Comparison of ENCODE assay signal across 1 cellular context in the genomic region with DNA sequence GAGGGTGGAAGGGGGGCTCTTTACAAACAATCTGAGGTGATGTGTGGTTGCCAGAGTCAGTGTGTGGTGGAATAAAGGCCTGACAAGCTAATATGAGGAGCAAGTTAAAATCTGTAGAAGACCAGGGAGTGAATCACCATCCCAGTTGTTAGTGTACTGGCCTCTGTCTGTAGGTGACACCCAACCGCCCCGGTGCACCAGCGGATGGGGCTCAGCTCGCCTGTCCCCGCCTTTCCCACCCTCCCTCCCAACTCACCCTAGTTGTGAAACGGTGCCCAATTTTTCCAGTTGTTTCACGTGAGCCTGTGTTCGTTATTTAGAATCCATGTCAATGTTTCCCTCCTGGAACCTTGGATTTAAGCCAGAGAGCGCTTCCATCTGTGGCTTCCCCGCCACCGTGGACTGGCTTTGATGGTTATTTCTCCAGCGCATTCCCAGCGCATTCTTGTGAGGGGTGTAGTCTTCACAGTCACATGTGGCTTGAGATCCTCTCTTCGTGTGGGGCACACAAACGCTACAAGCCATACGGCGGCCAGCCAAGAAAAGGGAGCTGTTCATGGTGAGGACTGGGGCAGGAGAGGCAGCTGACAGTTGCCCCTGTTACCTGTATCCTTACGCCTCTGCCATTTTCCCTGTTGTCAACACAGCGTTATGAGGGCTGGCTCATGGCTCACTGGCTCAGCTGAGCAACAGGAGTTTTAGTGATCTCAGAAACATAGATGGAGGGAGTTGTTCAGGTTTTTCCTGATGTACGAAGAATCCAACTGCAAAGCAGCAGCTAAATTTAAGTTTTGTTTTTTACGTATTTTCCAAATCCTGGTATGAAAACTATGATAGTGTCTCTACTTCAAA.
TF ChIP-seq lines count a peak whose summit lies in the region.

No MANE protein-coding gene starts in this region.

TF ChIP-seq in K562, 482 proteins besides CTCF, POLR2A, EP300 and RAD21 (continued from another document and continues in another):
- TF ChIP-seq, protein P1, sequence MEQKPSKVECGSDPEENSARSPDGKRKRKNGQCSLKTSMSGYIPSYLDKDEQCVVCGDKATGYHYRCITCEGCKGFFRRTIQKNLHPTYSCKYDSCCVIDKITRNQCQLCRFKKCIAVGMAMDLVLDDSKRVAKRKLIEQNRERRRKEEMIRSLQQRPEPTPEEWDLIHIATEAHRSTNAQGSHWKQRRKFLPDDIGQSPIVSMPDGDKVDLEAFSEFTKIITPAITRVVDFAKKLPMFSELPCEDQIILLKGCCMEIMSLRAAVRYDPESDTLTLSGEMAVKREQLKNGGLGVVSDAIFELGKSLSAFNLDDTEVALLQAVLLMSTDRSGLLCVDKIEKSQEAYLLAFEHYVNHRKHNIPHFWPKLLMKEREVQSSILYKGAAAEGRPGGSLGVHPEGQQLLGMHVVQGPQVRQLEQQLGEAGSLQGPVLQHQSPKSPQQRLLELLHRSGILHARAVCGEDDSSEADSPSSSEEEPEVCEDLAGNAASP (IDR thresholded peaks at IDR 0.05) = no peak
- TF ChIP-seq, protein P2, sequence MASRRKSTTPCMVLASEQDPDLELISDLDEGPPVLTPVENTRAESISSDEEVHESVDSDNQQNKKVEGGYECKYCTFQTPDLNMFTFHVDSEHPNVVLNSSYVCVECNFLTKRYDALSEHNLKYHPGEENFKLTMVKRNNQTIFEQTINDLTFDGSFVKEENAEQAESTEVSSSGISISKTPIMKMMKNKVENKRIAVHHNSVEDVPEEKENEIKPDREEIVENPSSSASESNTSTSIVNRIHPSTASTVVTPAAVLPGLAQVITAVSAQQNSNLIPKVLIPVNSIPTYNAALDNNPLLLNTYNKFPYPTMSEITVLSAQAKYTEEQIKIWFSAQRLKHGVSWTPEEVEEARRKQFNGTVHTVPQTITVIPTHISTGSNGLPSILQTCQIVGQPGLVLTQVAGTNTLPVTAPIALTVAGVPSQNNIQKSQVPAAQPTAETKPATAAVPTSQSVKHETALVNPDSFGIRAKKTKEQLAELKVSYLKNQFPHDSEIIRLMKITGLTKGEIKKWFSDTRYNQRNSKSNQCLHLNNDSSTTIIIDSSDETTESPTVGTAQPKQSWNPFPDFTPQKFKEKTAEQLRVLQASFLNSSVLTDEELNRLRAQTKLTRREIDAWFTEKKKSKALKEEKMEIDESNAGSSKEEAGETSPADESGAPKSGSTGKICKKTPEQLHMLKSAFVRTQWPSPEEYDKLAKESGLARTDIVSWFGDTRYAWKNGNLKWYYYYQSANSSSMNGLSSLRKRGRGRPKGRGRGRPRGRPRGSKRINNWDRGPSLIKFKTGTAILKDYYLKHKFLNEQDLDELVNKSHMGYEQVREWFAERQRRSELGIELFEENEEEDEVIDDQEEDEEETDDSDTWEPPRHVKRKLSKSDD (conservative IDR thresholded peaks at IDR 0.05; ENCODE audit: low read length) = no peak; the same call in 1 of the 2 replicates
- TF ChIP-seq NFIC (IDR thresholded peaks at IDR 0.05) (peak; percentile 61; the same call in 1 of the 2 replicates), PCBP2 (IDR thresholded peaks at IDR 0.05; ENCODE audit: low read depth, low read length, poor library complexity, severe bottlenecking) (no peak), ZBTB40 (IDR thresholded peaks at IDR 0.05) (no peak), ZBTB40 (CRISPR knock-in tag; IDR thresholded peaks at IDR 0.05) (no peak), ZNF23 (CRISPR knock-in tag; IDR thresholded peaks at IDR 0.05) (no peak), ESRRB (CRISPR knock-in tag; IDR thresholded peaks at IDR 0.05; ENCODE audit: borderline replicate concordance) (no peak), NCOR1 (IDR thresholded peaks at IDR 0.05) (no peak), NCOA4 (IDR thresholded peaks at IDR 0.05; ENCODE audit: partially characterized antibody) (no peak), CREM (IDR thresholded peaks at IDR 0.05; ENCODE audit: low read depth) (no peak), ZNF134 (CRISPR knock-in tag; conservative IDR thresholded peaks at IDR 0.05) (no peak), KAT8 (IDR thresholded peaks at IDR 0.05; ENCODE audit: low read depth) (no peak), CREBBP (IDR thresholded peaks at IDR 0.05; ENCODE audit: low read depth, low read length) (no peak), PHF21A (IDR thresholded peaks at IDR 0.05; ENCODE audit: borderline replicate concordance, low read depth) (no peak), NFIX (CRISPR knock-in tag; IDR thresholded peaks at IDR 0.05; ENCODE audit: low read depth) (no peak), SREBF2 (CRISPR knock-in tag; IDR thresholded peaks at IDR 0.05) (no peak), SNAPC5 (CRISPR knock-in tag; IDR thresholded peaks at IDR 0.05) (no peak), MXI1 (IDR thresholded peaks at IDR 0.05; ENCODE audit: low read depth, low read length) (no peak), BRD9 (IDR thresholded peaks at IDR 0.05; ENCODE audit: low read depth, partially characterized antibody) (peak; percentile 62), ATF7 (IDR thresholded peaks at IDR 0.05) (no peak), HNRNPL (IDR thresholded peaks at IDR 0.05; ENCODE audit: low read depth, low read length) (no peak), ZNF398 (CRISPR knock-in tag; IDR thresholded peaks at IDR 0.05) (no peak), TAF7 (tag; IDR thresholded peaks at IDR 0.05) (no peak), MCM7 (IDR thresholded peaks at IDR 0.05) (no peak), ZNF699 (CRISPR knock-in tag; IDR thresholded peaks at IDR 0.05; ENCODE audit: insufficient replicate concordance) (no peak), LARP7 (IDR thresholded peaks at IDR 0.05) (no peak), TOE1 (IDR thresholded peaks at IDR 0.05; ENCODE audit: borderline replicate concordance) (no peak), TOE1 (CRISPR knock-in tag; IDR thresholded peaks at IDR 0.05; ENCODE audit: borderline replicate concordance, low read depth) (no peak), ZBTB34 (CRISPR knock-in tag; IDR thresholded peaks at IDR 0.05) (no peak), DPF2 (IDR thresholded peaks at IDR 0.05) (peak; percentile 56; the same call in 1 of the 2 replicates), ARID1B (IDR thresholded peaks at IDR 0.05) (0 out of 2 replicates have a peak, but pooled peaks have one; percentile 39), ZNF76 (CRISPR knock-in tag; IDR thresholded peaks at IDR 0.05; ENCODE audit: borderline replicate concordance) (no peak), FOSL1 (tag; conservative IDR thresholded peaks at IDR 0.05) (peak; percentile 57)
- TF ChIP-seq, protein P3, sequence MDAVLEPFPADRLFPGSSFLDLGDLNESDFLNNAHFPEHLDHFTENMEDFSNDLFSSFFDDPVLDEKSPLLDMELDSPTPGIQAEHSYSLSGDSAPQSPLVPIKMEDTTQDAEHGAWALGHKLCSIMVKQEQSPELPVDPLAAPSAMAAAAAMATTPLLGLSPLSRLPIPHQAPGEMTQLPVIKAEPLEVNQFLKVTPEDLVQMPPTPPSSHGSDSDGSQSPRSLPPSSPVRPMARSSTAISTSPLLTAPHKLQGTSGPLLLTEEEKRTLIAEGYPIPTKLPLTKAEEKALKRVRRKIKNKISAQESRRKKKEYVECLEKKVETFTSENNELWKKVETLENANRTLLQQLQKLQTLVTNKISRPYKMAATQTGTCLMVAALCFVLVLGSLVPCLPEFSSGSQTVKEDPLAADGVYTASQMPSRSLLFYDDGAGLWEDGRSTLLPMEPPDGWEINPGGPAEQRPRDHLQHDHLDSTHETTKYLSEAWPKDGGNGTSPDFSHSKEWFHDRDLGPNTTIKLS (IDR thresholded peaks at IDR 0.05; ENCODE audit: borderline replicate concordance, low read depth) = 0 out of 2 replicates have a peak, but pooled peaks have one; percentile 17
- TF ChIP-seq, protein P4, sequence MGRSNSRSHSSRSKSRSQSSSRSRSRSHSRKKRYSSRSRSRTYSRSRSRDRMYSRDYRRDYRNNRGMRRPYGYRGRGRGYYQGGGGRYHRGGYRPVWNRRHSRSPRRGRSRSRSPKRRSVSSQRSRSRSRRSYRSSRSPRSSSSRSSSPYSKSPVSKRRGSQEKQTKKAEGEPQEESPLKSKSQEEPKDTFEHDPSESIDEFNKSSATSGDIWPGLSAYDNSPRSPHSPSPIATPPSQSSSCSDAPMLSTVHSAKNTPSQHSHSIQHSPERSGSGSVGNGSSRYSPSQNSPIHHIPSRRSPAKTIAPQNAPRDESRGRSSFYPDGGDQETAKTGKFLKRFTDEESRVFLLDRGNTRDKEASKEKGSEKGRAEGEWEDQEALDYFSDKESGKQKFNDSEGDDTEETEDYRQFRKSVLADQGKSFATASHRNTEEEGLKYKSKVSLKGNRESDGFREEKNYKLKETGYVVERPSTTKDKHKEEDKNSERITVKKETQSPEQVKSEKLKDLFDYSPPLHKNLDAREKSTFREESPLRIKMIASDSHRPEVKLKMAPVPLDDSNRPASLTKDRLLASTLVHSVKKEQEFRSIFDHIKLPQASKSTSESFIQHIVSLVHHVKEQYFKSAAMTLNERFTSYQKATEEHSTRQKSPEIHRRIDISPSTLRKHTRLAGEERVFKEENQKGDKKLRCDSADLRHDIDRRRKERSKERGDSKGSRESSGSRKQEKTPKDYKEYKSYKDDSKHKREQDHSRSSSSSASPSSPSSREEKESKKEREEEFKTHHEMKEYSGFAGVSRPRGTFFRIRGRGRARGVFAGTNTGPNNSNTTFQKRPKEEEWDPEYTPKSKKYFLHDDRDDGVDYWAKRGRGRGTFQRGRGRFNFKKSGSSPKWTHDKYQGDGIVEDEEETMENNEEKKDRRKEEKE (IDR thresholded peaks at IDR 0.05; ENCODE audit: borderline replicate concordance in 1 of 2, control insufficient read depth in 1 of 2, low read depth in 2 of 2, low read length in 1 of 2) = no peak
